Comparison of ENCODE assay signal across 20 cellular contexts in the genomic region with DNA sequence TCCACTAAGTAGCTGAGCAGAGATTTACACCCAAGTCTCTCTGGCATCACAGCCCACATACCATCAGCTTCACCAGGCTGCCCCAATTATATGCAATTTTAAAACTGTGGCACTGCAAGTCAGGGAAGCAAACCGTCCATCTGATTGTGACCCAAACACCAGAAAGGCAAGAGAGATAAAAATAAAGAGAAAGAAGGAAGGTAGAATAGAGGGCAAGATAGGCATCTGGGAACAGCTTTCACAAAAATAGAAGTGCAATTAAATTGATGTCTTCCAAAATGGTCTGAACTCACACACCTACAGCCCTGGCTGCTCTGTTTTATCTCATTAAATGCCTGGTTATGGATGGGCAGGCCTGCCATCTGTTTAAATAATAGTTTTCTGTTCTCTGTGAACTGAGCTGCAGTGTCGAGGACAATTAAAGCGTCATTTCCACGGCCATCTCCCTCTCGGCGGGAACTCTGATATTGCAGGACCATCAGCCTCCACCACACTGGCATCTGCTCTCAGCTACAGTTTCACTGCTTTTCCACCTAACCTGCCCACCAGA.
DNase-seq lines count a peak whose midpoint lies in the region; TF ChIP-seq lines count a peak whose summit lies in the region.
"Had no signal": no experiment of that assay in that cellular context is flagged by ENCODE, and none has a peak within 500 bp of the region (broad histone marks: within the 10 kb centered on the region; RNA-seq: fewer than 3 reads in every experiment).

No MANE protein-coding gene starts in this region.

- DNase-seq in DMS 273 (lab: John Stamatoyannopoulos, UW; ENCODE audit: unreplicated experiment) = peak; percentile 68
- DNase-seq in NCI-H524 (lab: John Stamatoyannopoulos, UW) = peak; percentile 42 to 78
- peak; percentile 44 for DNase-seq in SHP77 treated with DMSO at 0.1 percent for 48 hours (lab: John Stamatoyannopoulos, UW)
- DNase-seq in medulla oblongata (ENCODE audit: extremely low spot score) = peak; percentile 17
- DNase-seq in effector CD8-positive, alpha-beta T cell (lab: John Stamatoyannopoulos, UW) = no peak
- no peak for DNase-seq in HEK293T (ENCODE audit: extremely low spot score)
- no peak for DNase-seq in hippocampal formation (lab: John Stamatoyannopoulos, UW)
- no peak for DNase-seq in MV-4-11 (lab: John Stamatoyannopoulos, UW)
- DNase-seq: 8988T, ACHN, Calu3, H9, HFFc6, Kasumi-1, NCI-H1105 treated with DMSO at 0.1 percent for 48 hours, NCI-H187, NCI-H2081 treated with DMSO at 0.1 percent for 48 hours, NCI-H446 treated with DMSO at 0.1 percent for 48 hours, SJCRH30, T-helper 1 cell had no signal

- POLR2A ChIA-PET in HEK293T (lab: Yijun Ruan, JAX) = no interaction called here

- CTCF ChIA-PET in HEK293T (lab: Yijun Ruan, JAX) = no interaction called here

TF ChIP-seq in HEK293T, 16 proteins besides CTCF, POLR2A, EP300 and RAD21:
- TF ChIP-seq, protein P1, sequence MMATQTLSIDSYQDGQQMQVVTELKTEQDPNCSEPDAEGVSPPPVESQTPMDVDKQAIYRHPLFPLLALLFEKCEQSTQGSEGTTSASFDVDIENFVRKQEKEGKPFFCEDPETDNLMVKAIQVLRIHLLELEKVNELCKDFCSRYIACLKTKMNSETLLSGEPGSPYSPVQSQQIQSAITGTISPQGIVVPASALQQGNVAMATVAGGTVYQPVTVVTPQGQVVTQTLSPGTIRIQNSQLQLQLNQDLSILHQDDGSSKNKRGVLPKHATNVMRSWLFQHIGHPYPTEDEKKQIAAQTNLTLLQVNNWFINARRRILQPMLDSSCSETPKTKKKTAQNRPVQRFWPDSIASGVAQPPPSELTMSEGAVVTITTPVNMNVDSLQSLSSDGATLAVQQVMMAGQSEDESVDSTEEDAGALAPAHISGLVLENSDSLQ (IDR thresholded peaks at IDR 0.05) = no peak
- no peak for TF ChIP-seq ZNF384 (IDR thresholded peaks at IDR 0.05)
- no peak for TF ChIP-seq L3MBTL2 (conservative IDR thresholded peaks at IDR 0.05)
- no peak for TF ChIP-seq SP1 (IDR thresholded peaks at IDR 0.05)
- no peak for TF ChIP-seq ARNT (IDR thresholded peaks at IDR 0.05)
- no peak for TF ChIP-seq FOXA1 (IDR thresholded peaks at IDR 0.05)
- no peak for TF ChIP-seq LEF1 (IDR thresholded peaks at IDR 0.05; ENCODE audit: borderline replicate concordance)
- no peak for TF ChIP-seq HDGF (IDR thresholded peaks at IDR 0.05; ENCODE audit: borderline replicate concordance)
- TF ChIP-seq FOXM1 (IDR thresholded peaks at IDR 0.05; ENCODE audit: borderline replicate concordance) = no peak
- no peak for TF ChIP-seq BHLHE40 (IDR thresholded peaks at IDR 0.05; ENCODE audit: borderline replicate concordance)
- no peak for TF ChIP-seq CTBP1 (IDR thresholded peaks at IDR 0.05; ENCODE audit: borderline replicate concordance)
- no peak for TF ChIP-seq TARDBP (IDR thresholded peaks at IDR 0.05)
- TF ChIP-seq SUZ12 (IDR thresholded peaks at IDR 0.05) = no peak
- no peak for TF ChIP-seq ELF4 (IDR thresholded peaks at IDR 0.05)
- no peak for TF ChIP-seq NFRKB (IDR thresholded peaks at IDR 0.05)
- TF ChIP-seq FOXK2 (IDR thresholded peaks at IDR 0.05) = no peak

Comparison
In these comparisons a context has a peak if more than half of its experiments do, and no peak if none do; other contexts are left out.
1. DNase-seq: peak in DMS 273 (single experiment), NCI-H524 (2 of 2), SHP77 treated with DMSO at 0.1 percent for 48 hours (single experiment) and medulla oblongata (single experiment); none in effector CD8-positive, alpha-beta T cell (single experiment), HEK293T (single experiment), hippocampal formation (0 of 2) and MV-4-11 (single experiment).